Comparison of ENCODE assay signal across 9 cellular contexts in genomic region chr6:108781419-108782110, GRCh38.
DNase-seq lines count a peak whose midpoint lies in the region; ATAC-seq lines count a peak whose summit lies in the region.
"Had no signal": no experiment of that assay in that cellular context is flagged by ENCODE, and none has a peak within 500 bp of the region (broad histone marks: within the 10 kb centered on the region; RNA-seq: fewer than 3 reads in every experiment).

No MANE protein-coding gene starts in this region.

- H3K9ac ChIP-seq in HUES64 (ENCODE audit: low read depth, low read length) (peak overlapping the region; percentile 64; the same call in 1 of the 2 replicates), iPS-20b (ENCODE audit: low read depth, low read length) (peak overlapping the region; percentile 63; the same call in 1 of the 2 replicates)
- H3K9ac ChIP-seq: KMS-11 had no signal

- no peak overlapping the region for H3K27ac Mint-ChIP-seq in activated naive CD4-positive, alpha-beta T cell treated with anti-CD3 and anti-CD28 coated beads, Interleukin-2, amount 50 U/mL, for 24 hours

- H3K36me3 Mint-ChIP-seq in activated naive CD4-positive, alpha-beta T cell treated with anti-CD3 and anti-CD28 coated beads, Interleukin-2, amount 50 U/mL, for 24 hours, result no peaks in the 10 kb centered on the region

- H3K4me1 ChIP-seq in HUES64 (ENCODE audit: insufficient read depth, low read length) (peaks cover 23% of the 10 kb centered on the region; the same call in 1 of the 2 replicates), iPS-20b (ENCODE audit: insufficient read depth, low read length) (peaks cover 22% of the 10 kb centered on the region; the same call in 1 of the 2 replicates)

- peak; percentile 30 for DNase-seq in stimulated activated CD8-positive, alpha-beta memory T cell treated with anti-CD3 and anti-CD28 coated beads, Interleukin-4, amount 100 ng/mL, for 48 hours
- no peak for DNase-seq in SHP77 treated with DMSO at 0.1 percent for 48 hours (lab: John Stamatoyannopoulos, UW)
- no peak for DNase-seq in effector CD8-positive, alpha-beta T cell (lab: John Stamatoyannopoulos, UW)
- no peak for DNase-seq in COLO668 (lab: John Stamatoyannopoulos, UW; ENCODE audit: unreplicated experiment)

- peaks cover 12% of the 10 kb centered on the region for H3K4me1 Mint-ChIP-seq in activated naive CD4-positive, alpha-beta T cell treated with anti-CD3 and anti-CD28 coated beads, Interleukin-2, amount 50 U/mL, for 24 hours

- no peaks in the 10 kb centered on the region for H3K9me3 ChIP-seq in HUES64 (ENCODE audit: insufficient read depth, low read depth, low read length)
- no peaks in the 10 kb centered on the region for H3K9me3 ChIP-seq in iPS-20b (ENCODE audit: insufficient read depth, low read depth, low read length)

- H3K27ac ChIP-seq in HUES64 (ENCODE audit: low read depth, low read length) (peak overlapping the region; percentile 76; the same call in 1 of the 2 replicates), iPS-20b (ENCODE audit: low read length) (no peak overlapping the region)
- H3K27ac ChIP-seq: KMS-11 had no signal

- ATAC-seq in HG02798 (IDR thresholded peaks at IDR 0.05; ENCODE audit: poor library complexity, unreplicated experiment), result no peak

- peak overlapping the region; percentile 88 for H3K4me3 Mint-ChIP-seq in activated naive CD4-positive, alpha-beta T cell treated with anti-CD3 and anti-CD28 coated beads, Interleukin-2, amount 50 U/mL, for 24 hours

- H3K4me3 ChIP-seq in HUES64 (ENCODE audit: low read length) (peak overlapping the region; percentile 59), iPS-20b (ENCODE audit: low read length) (peak overlapping the region; percentile 86)

- H3K27me3 ChIP-seq in HUES64 (ENCODE audit: insufficient read depth, low read length) (peaks cover 28% of the 10 kb centered on the region), iPS-20b (ENCODE audit: insufficient read depth, low read length) (peaks cover 47% of the 10 kb centered on the region)

- H3K36me3 ChIP-seq in HUES64 (ENCODE audit: insufficient read depth, low read length) (no peaks in the 10 kb centered on the region), iPS-20b (ENCODE audit: insufficient read depth, low read depth, low read length) (no peaks in the 10 kb centered on the region)

- no peaks in the 10 kb centered on the region for H3K9me3 Mint-ChIP-seq in activated naive CD4-positive, alpha-beta T cell treated with anti-CD3 and anti-CD28 coated beads, Interleukin-2, amount 50 U/mL, for 24 hours

- 1% methylated on average over 8 of the region's 14 CpGs for WGBS in HUES64

- H3K27me3 Mint-ChIP-seq in activated naive CD4-positive, alpha-beta T cell treated with anti-CD3 and anti-CD28 coated beads, Interleukin-2, amount 50 U/mL, for 24 hours, result peaks cover 3% of the 10 kb centered on the region
